In the genomic region with DNA sequence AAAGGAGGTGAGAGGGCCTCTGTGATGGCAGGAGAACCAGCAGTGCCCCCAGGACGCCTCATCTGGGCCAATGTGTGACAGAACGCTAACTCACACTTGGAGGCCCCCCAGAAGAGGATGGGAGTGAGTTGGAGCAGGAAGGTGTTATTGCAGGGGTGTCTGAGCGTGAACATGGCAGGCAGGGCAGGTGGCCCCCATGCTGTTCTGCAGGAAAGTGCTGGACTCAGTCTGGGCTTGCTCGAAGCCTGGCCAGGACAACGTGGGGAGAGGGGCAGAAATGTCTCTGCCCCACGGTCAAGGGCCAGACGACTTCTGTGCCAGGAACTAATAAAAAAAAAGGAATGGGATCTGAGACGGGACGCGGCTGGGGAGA, we compare ENCODE assay signal across 9 cellular contexts. TPM values are rescaled to one million over a fixed set of nuclear protein-coding genes. Genes with fewer than 3 reads are reported as not detected.
DNase-seq lines count a peak whose midpoint lies in the region; ATAC-seq, FAIRE-seq and TF ChIP-seq lines count a peak whose summit lies in the region.
"Had no signal": no experiment of that assay in that cellular context is flagged by ENCODE, and none has a peak within 500 bp of the region (broad histone marks: within the 10 kb centered on the region; RNA-seq: fewer than 3 reads in every experiment).

No MANE protein-coding gene starts in this region.

- WGBS in thymus, result 92% methylated on average over 10 of the region's 10 CpGs

- H3K4me1 ChIP-seq in astrocyte (ENCODE audit: insufficient read depth, low read length), result no peaks in the 10 kb centered on the region
- peaks cover 13% of the 10 kb centered on the region for H3K4me1 ChIP-seq in mucosa of stomach (ENCODE audit: control insufficient read depth, insufficient read depth, low read length)
- H3K4me1 ChIP-seq in thymus (ENCODE audit: control insufficient read depth, insufficient read depth, low read length), result no peaks in the 10 kb centered on the region

- no peak overlapping the region for H3K27ac Mint-ChIP-seq in astrocyte (ENCODE audit: unreplicated experiment)

- H3K36me3 ChIP-seq in astrocyte (ENCODE audit: insufficient read depth, low read length) (no peaks in the 10 kb centered on the region), mucosa of stomach (ENCODE audit: control insufficient read depth, insufficient read depth, low read length) (no peaks in the 10 kb centered on the region), thymus (ENCODE audit: control insufficient read depth, insufficient read depth) (no peaks in the 10 kb centered on the region)

- H3K79me2 ChIP-seq in astrocyte (ENCODE audit: insufficient read depth, low read length), result no peaks in the 10 kb centered on the region

- H3K27ac ChIP-seq in astrocyte (ENCODE audit: low read depth, low read length), result no peak overlapping the region
- peak overlapping the region; percentile 53 for H3K27ac ChIP-seq in thymus (ENCODE audit: low read depth)

- no peaks in the 10 kb centered on the region for H3K9me3 ChIP-seq in astrocyte (ENCODE audit: insufficient read depth, low read depth, low read length)
- H3K9me3 ChIP-seq in mucosa of stomach (ENCODE audit: control insufficient read depth, low read length), result no peaks in the 10 kb centered on the region
- no peaks in the 10 kb centered on the region for H3K9me3 ChIP-seq in thymus (ENCODE audit: control insufficient read depth)

- H3K9ac ChIP-seq in astrocyte (ENCODE audit: low read length) (no peak overlapping the region), mucosa of stomach (ENCODE audit: low read length) (peak overlapping the region; percentile 13)

- H3K4me1 Mint-ChIP-seq in activated T-cell treated with anti-CD3 and anti-CD28 coated beads, Interleukin-2, amount 50 U/mL, for 4 hours (ENCODE audit: low read depth), result peaks cover 22% of the 10 kb centered on the region
- H3K4me1 Mint-ChIP-seq in astrocyte (ENCODE audit: low read depth, unreplicated experiment), result no peaks in the 10 kb centered on the region

- H3K4me3 ChIP-seq in astrocyte (ENCODE audit: insufficient read depth, low read depth, low read length) (no peak overlapping the region), mucosa of stomach (ENCODE audit: low read length) (no peak overlapping the region), thymus (ENCODE audit: low read length) (no peak overlapping the region)

- H4K20me1 ChIP-seq in astrocyte (ENCODE audit: insufficient read depth, low read length), result peaks cover 12% of the 10 kb centered on the region

- no peak for FAIRE-seq in astrocyte (lab: Jason Lieb, UNC)
- FAIRE-seq: small intestine had no signal

- DNase-seq in activated T-cell treated with anti-CD3 and anti-CD28 coated beads, Interleukin-2, amount 50 U/mL, for 4 hours, result no peak
- DNase-seq in activated T-cell treated with anti-CD3 and anti-CD28 coated beads, Interleukin-2, amount 50 U/mL, for 1 hour, result no peak
- DNase-seq in astrocyte (ENCODE audit: low read depth) (no peak), NCI-H446 treated with DMSO at 0.1 percent for 48 hours (lab: John Stamatoyannopoulos, UW) (no peak)

- peak overlapping the region; percentile 89 for H3K4me3 Mint-ChIP-seq in activated T-cell treated with anti-CD3 and anti-CD28 coated beads, Interleukin-2, amount 50 U/mL, for 4 hours
- H3K4me3 Mint-ChIP-seq in astrocyte (ENCODE audit: unreplicated experiment), result peak overlapping the region; percentile 93

- TF ChIP-seq CTCF in astrocyte (IDR thresholded peaks at IDR 0.05; ENCODE audit: insufficient read depth, low read depth, low read length), result no peak

- H3K36me3 Mint-ChIP-seq in activated T-cell treated with anti-CD3 and anti-CD28 coated beads, Interleukin-2, amount 50 U/mL, for 4 hours (ENCODE audit: insufficient read depth), result peaks cover 2% of the 10 kb centered on the region
- H3K36me3 Mint-ChIP-seq in astrocyte (ENCODE audit: low read depth, unreplicated experiment), result peaks cover 3% of the 10 kb centered on the region

- peak overlapping the region; percentile 86 for H2AFZ ChIP-seq in astrocyte (ENCODE audit: low read depth, low read length)

- H3K27me3 ChIP-seq in astrocyte (ENCODE audit: insufficient read depth, low read length) (peaks cover 49% of the 10 kb centered on the region), mucosa of stomach (ENCODE audit: control insufficient read depth, insufficient read depth, low read length) (peaks cover 62% of the 10 kb centered on the region), thymus (ENCODE audit: control insufficient read depth, insufficient read depth) (peaks cover 74% of the 10 kb centered on the region)

- no peak for ATAC-seq in activated T-cell treated with anti-CD3 and anti-CD28 coated beads, Interleukin-2, amount 50 U/mL, for 4 hours
- no peak for ATAC-seq in HG03175 (IDR thresholded peaks at IDR 0.05; ENCODE audit: unreplicated experiment)
- no peak for ATAC-seq in HG02884 (IDR thresholded peaks at IDR 0.05; ENCODE audit: unreplicated experiment)

- peaks cover 45% of the 10 kb centered on the region for H3K27me3 Mint-ChIP-seq in activated T-cell treated with anti-CD3 and anti-CD28 coated beads, Interleukin-2, amount 50 U/mL, for 4 hours (ENCODE audit: low read depth)
- H3K27me3 Mint-ChIP-seq in astrocyte (ENCODE audit: low read depth, unreplicated experiment), result peaks cover 69% of the 10 kb centered on the region

- no peaks in the 10 kb centered on the region for H3K9me3 Mint-ChIP-seq in activated T-cell treated with anti-CD3 and anti-CD28 coated beads, Interleukin-2, amount 50 U/mL, for 4 hours
- peaks cover 11% of the 10 kb centered on the region for H3K9me3 Mint-ChIP-seq in astrocyte (ENCODE audit: unreplicated experiment)

- peak overlapping the region; percentile 83 for H3K4me2 ChIP-seq in astrocyte (ENCODE audit: low read length)

RNA-seq across cellular contexts. Expression of gene EBF4, which starts 0.9 kb away (rescaled TPM):
- total RNA-seq in activated T-cell treated with anti-CD3 and anti-CD28 coated beads, Interleukin-2, amount 50 U/mL, for 4 hours, result 1 to 10 TPM in 1 of 3 donors, under 1 TPM in 2; 0.33 to 1.1 (median 0.76) TPM
- total RNA-seq in astrocyte, result 2.3 and 4.1 TPM in 2 replicates
- polyA plus RNA-seq in thymus, result 9.9 TPM

RNA-seq across cellular contexts. Expression of gene IDH3B, which starts 27.6 kb away (rescaled TPM):
- total RNA-seq in activated T-cell treated with anti-CD3 and anti-CD28 coated beads, Interleukin-2, amount 50 U/mL, for 4 hours, result 100 to 1,000 TPM; 150 to 160 (median 158) TPM
- 68.0 and 74.8 TPM in 2 replicates for total RNA-seq in astrocyte
- 68.9 TPM for polyA plus RNA-seq in thymus

RNA-seq across cellular contexts. Expression of gene NOP56, which starts 39.2 kb away (rescaled TPM):
- total RNA-seq in activated T-cell treated with anti-CD3 and anti-CD28 coated beads, Interleukin-2, amount 50 U/mL, for 4 hours, result 1,000 to 10,000 TPM; 1,094 to 1,238 (median 1,145) TPM
- 256 and 292 TPM in 2 replicates for total RNA-seq in astrocyte
- 152 TPM for polyA plus RNA-seq in thymus
